Comparison of ENCODE assay signal across 3 cellular contexts in genomic region chr22:37069719-37070118, GRCh38.
TF ChIP-seq lines count a peak whose summit lies in the region.

No MANE protein-coding gene starts in this region.

TF ChIP-seq in SK-N-SH treated with all-trans-retinoic acid at 6 μM for 48 hours, 23 proteins besides CTCF, POLR2A, EP300 and RAD21 (continued from another document):
- TF ChIP-seq CREB5 (CRISPR knock-in tag; IDR thresholded peaks at IDR 0.05; ENCODE audit: low read depth) (no peak), OSR1 (CRISPR knock-in tag; IDR thresholded peaks at IDR 0.05) (no peak)
TF ChIP-seq in SK-N-SH treated with all-trans-retinoic acid at 6 μM for 48 hours: peak in this region for 0.

TF ChIP-seq in SK-N-SH, 30 proteins besides CTCF, POLR2A, EP300 and RAD21 (continued from another document):
- TF ChIP-seq REST (IDR thresholded peaks at IDR 0.05; ENCODE audit: low read depth, low read length) = no peak
- no peak for TF ChIP-seq TAF1 (IDR thresholded peaks at IDR 0.05; ENCODE audit: borderline replicate concordance, low read depth, low read length)
- TF ChIP-seq FOSL2 (IDR thresholded peaks at IDR 0.05; ENCODE audit: borderline replicate concordance, low read depth) = no peak
- TF ChIP-seq GABPA (IDR thresholded peaks at IDR 0.05; ENCODE audit: low read depth) = no peak
- TF ChIP-seq FOXJ3 (CRISPR knock-in tag; IDR thresholded peaks at IDR 0.05) = no peak
- TF ChIP-seq YY1 (IDR thresholded peaks at IDR 0.05; ENCODE audit: low read depth) = no peak
- TF ChIP-seq RCOR1 (IDR thresholded peaks at IDR 0.05; ENCODE audit: low read length) = no peak
- no peak for TF ChIP-seq SIN3A (IDR thresholded peaks at IDR 0.05; ENCODE audit: borderline replicate concordance, low read depth, low read length)
- no peak for TF ChIP-seq POLR2AphosphoS5 (IDR thresholded peaks at IDR 0.05; ENCODE audit: low read depth, low read length)
- no peak for TF ChIP-seq GATA2 (CRISPR knock-in tag; IDR thresholded peaks at IDR 0.05)

TF ChIP-seq in GM23338, 12 proteins besides CTCF, POLR2A, EP300 and RAD21 (continued from another document):
- no peak for TF ChIP-seq ETS1 (IDR thresholded peaks at IDR 0.05)
- TF ChIP-seq POLR2AphosphoS5 (IDR thresholded peaks at IDR 0.05; ENCODE audit: low read depth) = no peak
- no peak for TF ChIP-seq NANOG (IDR thresholded peaks at IDR 0.05; ENCODE audit: borderline replicate concordance)
- no peak for TF ChIP-seq CREB1 (CRISPR knock-in tag; IDR thresholded peaks at IDR 0.05; ENCODE audit: low read depth)
- TF ChIP-seq JUNB (IDR thresholded peaks at IDR 0.05; ENCODE audit: unreplicated experiment) = no peak
